8 cellular contexts compared by ENCODE assay signal in genomic region chr14:100239840-100240724, GRCh38. TPM values are rescaled to one million over a fixed set of nuclear protein-coding genes. Genes with fewer than 3 reads are reported as not detected.
DNase-seq lines count a peak whose midpoint lies in the region; TF ChIP-seq lines count a peak whose summit lies in the region.

No MANE protein-coding gene starts in this region.

- DNase-seq in ELF-1 (ENCODE audit: low read depth, low spot score) (peak; percentile 81), GOT3 (lab: John Stamatoyannopoulos, UW) (peak; percentile 45), SJCRH30 (peak; percentile 87 to 89), globus pallidus (ENCODE audit: low spot score) (peak; percentile 84), occipital lobe (lab: John Stamatoyannopoulos, UW) (peak; percentile 66), suprapubic skin (ENCODE audit: low spot score in 2 of 2) (peak; percentile 93 to 94)
- peak; percentile 87 for DNase-seq in activated naive CD4-positive, alpha-beta T cell treated with anti-CD3 and anti-CD28 coated beads, Interleukin-2, amount 10 ng/mL, durations not matched to agents 7 days and 5 days

- H3K27me3 ChIP-seq in SJCRH30 (no peaks in the 10 kb centered on the region), suprapubic skin (no peaks in the 10 kb centered on the region)

- peaks cover 4% of the 10 kb centered on the region for H3K27me3 Mint-ChIP-seq in activated naive CD4-positive, alpha-beta T cell treated with anti-CD3 and anti-CD28 coated beads, Interleukin-2, amount 10 ng/mL, durations not matched to agents 7 days and 5 days

- H3K4me1 ChIP-seq in SJCRH30 (no peaks in the 10 kb centered on the region), suprapubic skin (peaks cover 60% of the 10 kb centered on the region)

- CTCF ChIA-PET in activated naive CD4-positive, alpha-beta T cell treated with anti-CD3 and anti-CD28 coated beads, Interleukin-2, amount 10 ng/mL, durations not matched to agents 7 days and 5 days (lab: Charles Lee) = interaction anchor here (1.1 to 4.0 kb wide), 10 partner anchors 13 to 259 kb away, joined by 3 to 23 read pairs (median 4); no protein-coding TSS in a partner anchor

- H3K27ac ChIP-seq in SJCRH30 (peak overlapping the region; percentile 67), suprapubic skin (peak overlapping the region; percentile 100)

- 0% methylated on average over 19 of the region's 121 CpGs for WGBS in suprapubic skin

- no peak for TF ChIP-seq EP300 in suprapubic skin (IDR thresholded peaks at IDR 0.05)

- no peaks in the 10 kb centered on the region for H3K9me3 ChIP-seq in SJCRH30 (replicated peaks)
- H3K9me3 ChIP-seq in suprapubic skin = no peaks in the 10 kb centered on the region

- peak overlapping the region; percentile 92 for H3K4me3 Mint-ChIP-seq in activated naive CD4-positive, alpha-beta T cell treated with anti-CD3 and anti-CD28 coated beads, Interleukin-2, amount 10 ng/mL, durations not matched to agents 7 days and 5 days

- H3K36me3 ChIP-seq in SJCRH30 (peaks cover 14% of the 10 kb centered on the region; the same call in 1 of the 2 replicates), suprapubic skin (no peaks in the 10 kb centered on the region)

- H3K36me3 Mint-ChIP-seq in activated naive CD4-positive, alpha-beta T cell treated with anti-CD3 and anti-CD28 coated beads, Interleukin-2, amount 10 ng/mL, durations not matched to agents 7 days and 5 days = peaks cover 46% of the 10 kb centered on the region

- H3K4me3 ChIP-seq in SJCRH30 = peak overlapping the region; percentile 90
- H3K4me3 ChIP-seq in suprapubic skin = peak overlapping the region; percentile 100

- H3K27ac Mint-ChIP-seq in activated naive CD4-positive, alpha-beta T cell treated with anti-CD3 and anti-CD28 coated beads, Interleukin-2, amount 10 ng/mL, durations not matched to agents 7 days and 5 days = peak overlapping the region; percentile 93

- no peaks in the 10 kb centered on the region for H3K9me3 Mint-ChIP-seq in activated naive CD4-positive, alpha-beta T cell treated with anti-CD3 and anti-CD28 coated beads, Interleukin-2, amount 10 ng/mL, durations not matched to agents 7 days and 5 days

- peaks cover 61% of the 10 kb centered on the region for H3K4me1 Mint-ChIP-seq in activated naive CD4-positive, alpha-beta T cell treated with anti-CD3 and anti-CD28 coated beads, Interleukin-2, amount 10 ng/mL, durations not matched to agents 7 days and 5 days

- TF ChIP-seq CTCF in LNCAP (IDR thresholded peaks at IDR 0.05) (peak; percentile 87), suprapubic skin (IDR thresholded peaks at IDR 0.05) (peak; percentile 54 to 84)

- TF ChIP-seq POLR2A in suprapubic skin (IDR thresholded peaks at IDR 0.05) = peak in 1 of 2 donors; percentile 29

RNA-seq across cellular contexts. Expression of gene YY1, which starts 1.1 kb away (rescaled TPM):
- 58.6 and 60.9 TPM in 2 replicates for total RNA-seq in SJCRH30 (2014; rRNA removed; shearing (Covaris generic))
- total RNA-seq in occipital lobe = 60.2 TPM
- total RNA-seq in suprapubic skin = 10 to 100 TPM; 42.1 to 56.3 (median 48.9) TPM

Comparison
In these comparisons a context has a peak if more than half of its experiments do, and no peak if none do; other contexts are left out.
1. Peak in every context shown above with its lines: DNase-seq, H3K4me3 ChIP-seq and H3K27ac ChIP-seq.